8 cellular contexts compared by ENCODE assay signal in the genomic region with DNA sequence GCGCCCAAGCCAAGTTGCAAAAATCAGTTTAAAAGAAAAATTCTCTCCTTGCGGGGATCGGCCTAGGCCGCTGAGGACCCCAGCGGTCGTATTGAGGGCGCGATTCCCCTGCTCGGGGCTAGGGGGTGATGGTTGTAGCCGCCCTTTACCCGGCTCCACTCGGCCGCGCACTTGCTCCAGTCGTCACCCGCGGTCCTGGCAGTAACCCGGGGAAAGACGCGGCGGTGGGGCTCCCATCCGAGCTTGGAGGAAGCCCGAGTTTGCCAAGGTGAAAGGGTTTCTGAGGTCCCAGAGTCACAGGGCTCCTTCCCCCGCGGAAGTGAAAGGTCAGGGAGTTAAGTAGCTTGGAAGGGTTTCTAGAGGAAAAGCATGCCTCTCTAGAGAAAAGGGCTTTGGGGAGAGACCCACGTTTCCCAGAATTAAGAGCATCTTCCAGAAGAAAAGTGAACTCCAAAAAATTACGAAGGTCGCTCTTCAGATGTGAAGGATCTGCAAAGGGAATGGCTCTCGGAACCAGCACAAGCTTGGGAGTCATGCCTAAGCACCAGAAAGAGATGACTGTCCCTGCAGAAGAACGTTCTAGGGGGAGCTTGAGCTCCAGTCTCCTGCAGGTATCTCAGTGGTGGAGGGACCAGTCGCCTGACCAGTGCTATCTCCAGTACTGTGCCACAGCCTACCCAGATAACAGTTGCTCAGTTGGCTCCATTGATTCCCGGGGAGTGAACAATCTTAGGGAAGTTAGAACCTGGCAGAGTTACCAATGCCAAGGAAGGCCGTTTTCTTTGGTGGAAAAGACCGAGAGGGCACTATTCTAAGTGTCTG. TPM values are rescaled to one million over a fixed set of nuclear protein-coding genes. Genes with fewer than 3 reads are reported as not detected.
DNase-seq lines count a peak whose midpoint lies in the region; ATAC-seq and TF ChIP-seq lines count a peak whose summit lies in the region.

No MANE protein-coding gene starts in this region.

- peak; percentile 10 for ATAC-seq in HG02642 (IDR thresholded peaks at IDR 0.05; ENCODE audit: poor library complexity, unreplicated experiment)
- peak; percentile 19 for ATAC-seq in omental fat pad (ENCODE audit: low FRiP score)

- no peak for TF ChIP-seq CTCF in omental fat pad (IDR thresholded peaks at IDR 0.05)

- peak; percentile 34 for DNase-seq in NCI-H1105 (lab: John Stamatoyannopoulos, UW)
- DNase-seq in NCI-H1105 treated with DMSO at 0.1 percent for 48 hours (lab: John Stamatoyannopoulos, UW) = no peak
- peak; percentile 3 for DNase-seq in NCI-H748 treated with DMSO at 0.1 percent for 48 hours (lab: John Stamatoyannopoulos, UW)
- DNase-seq in activated gamma-delta T cell treated with anti-CD3 and anti-CD28 coated beads, Interleukin-2, amount 50 U/mL, for 16 hours (ENCODE audit: low read depth) = peak; percentile 12
- peak; percentile 26 for DNase-seq in globus pallidus (ENCODE audit: low spot score)
- peak; percentile 29 for DNase-seq in omental fat pad (ENCODE audit: low spot score)
- no peak for DNase-seq in amniotic stem cell (lab: John Stamatoyannopoulos, UW)

RNA-seq across cellular contexts. Expression of gene LAP3, which starts 0.9 kb away (rescaled TPM):
- total RNA-seq in omental fat pad = 100 to 1,000 TPM in 2 of 4 donors, 10 to 100 TPM in 2; 84.6 to 231 (median 148) TPM

RNA-seq across cellular contexts. Expression of gene MED28, which starts 36.6 kb away (rescaled TPM):
- 10 to 100 TPM; 10.1 to 17.1 (median 13.9) TPM for total RNA-seq in omental fat pad

Comparison
In these comparisons a context has a peak if more than half of its experiments do, and no peak if none do; other contexts are left out.
1. DNase-seq: peak in NCI-H1105 (single experiment), NCI-H748 treated with DMSO at 0.1 percent for 48 hours (single experiment), activated gamma-delta T cell treated with anti-CD3 and anti-CD28 coated beads, Interleukin-2, amount 50 U/mL, for 16 hours (single experiment), globus pallidus (single experiment) and omental fat pad (single experiment); none in NCI-H1105 treated with DMSO at 0.1 percent for 48 hours (single experiment) and amniotic stem cell (single experiment).